In genomic region chrX:23035493-23035892, GRCh38 we compare ENCODE assay signal across 16 cellular contexts. TPM values are rescaled to one million over a fixed set of nuclear protein-coding genes. Genes with fewer than 3 reads are reported as not detected.
"Had no signal": no experiment of that assay in that cellular context is flagged by ENCODE, and none has a peak within 500 bp of the region (broad histone marks: within the 10 kb centered on the region; RNA-seq: fewer than 3 reads in every experiment).

No MANE protein-coding gene starts in this region.

- H3K9me3 Mint-ChIP-seq: activated CD4-positive, alpha-beta T cell treated with anti-CD3 and anti-CD28 coated beads, Interleukin-2, amount 10 ng/mL, durations not matched to agents 24 days and 14 days; activated naive CD8-positive, alpha-beta T cell treated with anti-CD3 and anti-CD28 coated beads, Interleukin-2, amount 50 U/mL, for 24 hours; stimulated activated naive CD8-positive, alpha-beta T cell treated with anti-CD3 and anti-CD28 coated beads, Interleukin-15, Interleukin-2, amounts not matched to agents 100 ng/mL and 50 ng/mL, for 24 hours had no signal

- H3K27me3 Mint-ChIP-seq: activated CD4-positive, alpha-beta T cell treated with anti-CD3 and anti-CD28 coated beads, Interleukin-2, amount 10 ng/mL, durations not matched to agents 24 days and 14 days; activated naive CD8-positive, alpha-beta T cell treated with anti-CD3 and anti-CD28 coated beads, Interleukin-2, amount 50 U/mL, for 24 hours; stimulated activated naive CD8-positive, alpha-beta T cell treated with anti-CD3 and anti-CD28 coated beads, Interleukin-15, Interleukin-2, amounts not matched to agents 100 ng/mL and 50 ng/mL, for 24 hours had no signal

- DNase-seq: activated CD4-positive, alpha-beta T cell treated with anti-CD3 and anti-CD28 coated beads, Interleukin-2, amount 10 ng/mL, durations not matched to agents 24 days and 14 days; activated CD8-positive, alpha-beta memory T cell treated with anti-CD3 and anti-CD28 coated beads for 24 hours; activated naive CD4-positive, alpha-beta T cell treated with Interleukin-2 at 50 U/mL for 16 hours; activated naive CD8-positive, alpha-beta T cell treated with anti-CD3 and anti-CD28 coated beads, Interleukin-2, amount 50 U/mL, for 24 hours; effector CD4-positive, alpha-beta T cell; gastrocnemius medialis; heart right ventricle; pancreas; stimulated activated CD4-positive, alpha-beta T cell treated with anti-CD3 and anti-CD28 coated beads, Interleukin-4, amount 100 ng/mL, for 24 hours had no signal

- H3K27ac Mint-ChIP-seq: activated CD4-positive, alpha-beta T cell treated with anti-CD3 and anti-CD28 coated beads, Interleukin-2, amount 10 ng/mL, durations not matched to agents 24 days and 14 days; activated naive CD8-positive, alpha-beta T cell treated with anti-CD3 and anti-CD28 coated beads, Interleukin-2, amount 50 U/mL, for 24 hours; stimulated activated naive CD8-positive, alpha-beta T cell treated with anti-CD3 and anti-CD28 coated beads, Interleukin-15, Interleukin-2, amounts not matched to agents 100 ng/mL and 50 ng/mL, for 24 hours had no signal

- H3K4me3 ChIP-seq: gastrocnemius medialis, heart right ventricle, pancreas had no signal

- H3K4me3 Mint-ChIP-seq: activated CD4-positive, alpha-beta T cell treated with anti-CD3 and anti-CD28 coated beads, Interleukin-2, amount 10 ng/mL, durations not matched to agents 24 days and 14 days; activated naive CD8-positive, alpha-beta T cell treated with anti-CD3 and anti-CD28 coated beads, Interleukin-2, amount 50 U/mL, for 24 hours; stimulated activated naive CD8-positive, alpha-beta T cell treated with anti-CD3 and anti-CD28 coated beads, Interleukin-15, Interleukin-2, amounts not matched to agents 100 ng/mL and 50 ng/mL, for 24 hours had no signal

- H3K4me1 Mint-ChIP-seq: activated CD4-positive, alpha-beta T cell treated with anti-CD3 and anti-CD28 coated beads, Interleukin-2, amount 10 ng/mL, durations not matched to agents 24 days and 14 days; activated naive CD8-positive, alpha-beta T cell treated with anti-CD3 and anti-CD28 coated beads, Interleukin-2, amount 50 U/mL, for 24 hours had no signal

- ATAC-seq: activated naive CD8-positive, alpha-beta T cell treated with anti-CD3 and anti-CD28 coated beads, Interleukin-2, amount 50 U/mL, for 24 hours; gastrocnemius medialis; heart right ventricle; pancreas had no signal

RNA-seq across cellular contexts. Expression of gene DDX53, which starts 35.7 kb away (rescaled TPM):
- total RNA-seq: activated CD4-positive, alpha-beta T cell treated with anti-CD3 and anti-CD28 coated beads, Interleukin-2, amount 10 ng/mL, durations not matched to agents 24 days and 14 days; cardiac septum; gastrocnemius medialis; heart right ventricle; kidney epithelial cell; liver; mesenteric fat pad; pancreas; temporal lobe; ureter had no signal
